In genomic region chr18:26322892-26323653, GRCh38 we compare ENCODE assay signal across 18 cellular contexts.
DNase-seq lines count a peak whose midpoint lies in the region; ATAC-seq and TF ChIP-seq lines count a peak whose summit lies in the region.
"Had no signal": no experiment of that assay in that cellular context is flagged by ENCODE, and none has a peak within 500 bp of the region (broad histone marks: within the 10 kb centered on the region; RNA-seq: fewer than 3 reads in every experiment).

No MANE protein-coding gene starts in this region.

- no peak for ATAC-seq in GM21526 (IDR thresholded peaks at IDR 0.05; ENCODE audit: low FRiP score, unreplicated experiment)
- ATAC-seq: body of pancreas, left lung had no signal

- no peaks in the 10 kb centered on the region for H3K79me2 ChIP-seq in smooth muscle cell (ENCODE audit: low read depth)

- H3K27ac ChIP-seq in HEK293 (ENCODE audit: extremely low read depth, low read depth, low read length) (no peak overlapping the region), smooth muscle cell (ENCODE audit: low read depth) (peak overlapping the region; percentile 9)
- H3K27ac ChIP-seq: body of pancreas, esophagus squamous epithelium, KMS-11, left lung, SJSA1, tibial artery had no signal

- H3K9me3 ChIP-seq in HEK293 (ENCODE audit: control insufficient read depth, insufficient read depth, low read depth, low read length) (no peaks in the 10 kb centered on the region), smooth muscle cell (replicated peaks; ENCODE audit: low read depth) (no peaks in the 10 kb centered on the region)
- H3K9me3 ChIP-seq: body of pancreas, esophagus squamous epithelium, left lung, SJSA1, tibial artery had no signal

- H3K4me3 ChIP-seq in HEK293 (ENCODE audit: low read depth, low read length) (no peak overlapping the region), fibroblast of villous mesenchyme (ENCODE audit: low read depth, low read length) (no peak overlapping the region), smooth muscle cell (no peak overlapping the region)
- H3K4me3 ChIP-seq: body of pancreas, esophagus squamous epithelium, left lung, SJSA1, tibial artery had no signal

- DNase-seq in amniotic epithelial cell (ENCODE audit: low read depth) (peak; percentile 80), fibroblast of villous mesenchyme (ENCODE audit: low read depth) (peak; percentile 68), smooth muscle cell (lab: John Stamatoyannopoulos, UW; ENCODE audit: unreplicated experiment) (no peak), GM13977 (ENCODE audit: low spot score) (no peak), NCI-H1694 treated with DMSO at 0.1 percent for 48 hours (lab: John Stamatoyannopoulos, UW) (no peak)
- DNase-seq: activated CD4-positive, alpha-beta T cell treated with anti-CD3 and anti-CD28 coated beads for 1 hour; activated gamma-delta T cell; body of pancreas; C1 segment of cervical spinal cord; esophagus squamous epithelium; left lung; NCI-H1436; NCI-H345; tibial artery had no signal

- peaks cover 0 to 9% of the 10 kb centered on the region in 2 experiments; a peak in 2 of 3 replicates for H3K36me3 ChIP-seq in HEK293 (ENCODE audit: control insufficient read depth in 2 of 2, insufficient read depth in 1 of 2, low read length in 2 of 2)
- no peaks in the 10 kb centered on the region for H3K36me3 ChIP-seq in smooth muscle cell (ENCODE audit: low read depth)
- H3K36me3 ChIP-seq: left lung, SJSA1 had no signal

- in situ Hi-C loops in GM13977 (cut with MboI; ENCODE audit: low pct_unique_long_range_greater_than_20kb, low sequenced_read_pairs, unreplicated experiment), result no loop called here

- H2AFZ ChIP-seq in smooth muscle cell (ENCODE audit: low read depth), result no peak overlapping the region

- H3K4me1 ChIP-seq in HEK293 (ENCODE audit: control insufficient read depth, insufficient read depth, low read length) (no peaks in the 10 kb centered on the region), smooth muscle cell (ENCODE audit: low read depth) (no peaks in the 10 kb centered on the region)
- H3K4me1 ChIP-seq: body of pancreas, esophagus squamous epithelium, left lung, SJSA1, tibial artery had no signal

- no peak overlapping the region for H3K9ac ChIP-seq in smooth muscle cell (ENCODE audit: low read depth)
- H3K9ac ChIP-seq: KMS-11 had no signal

- CTCF ChIA-PET in HEK293 (lab: Yijun Ruan, JAX), result interaction anchor here (0.6 to 1.6 kb wide), 3 partner anchors 16 to 326 kb away, joined by 3 to 5 read pairs (median 4); no protein-coding TSS in a partner anchor

- WGBS in smooth muscle cell (ENCODE audit: low lambda C conversion rate), result 69% methylated on average over 3 of the region's 3 CpGs

- H3K27me3 ChIP-seq in smooth muscle cell (ENCODE audit: low read depth), result no peaks in the 10 kb centered on the region
- H3K27me3 ChIP-seq: body of pancreas, esophagus squamous epithelium, left lung, SJSA1, tibial artery had no signal

- no peak overlapping the region for H3K4me2 ChIP-seq in smooth muscle cell
- H3K4me2 ChIP-seq: KMS-11 had no signal

- POLR2A ChIA-PET in HEK293 (lab: Yijun Ruan, JAX), result no interaction called here

- H4K20me1 ChIP-seq in smooth muscle cell (ENCODE audit: low read depth), result no peaks in the 10 kb centered on the region

- no peaks in the 10 kb centered on the region for H3F3A ChIP-seq in smooth muscle cell (ENCODE audit: low read depth)

- TF ChIP-seq CTCF in HEK293 (tag by site-specific recombination; IDR thresholded peaks at IDR 0.05) (no peak), fibroblast of villous mesenchyme (IDR thresholded peaks at IDR 0.05; ENCODE audit: insufficient read depth, low read depth, low read length) (no peak), smooth muscle cell (IDR thresholded peaks at IDR 0.05; ENCODE audit: borderline replicate concordance, insufficient read depth, poor library complexity, severe bottlenecking) (no peak), GM13977 (IDR thresholded peaks at IDR 0.05; ENCODE audit: extremely low read depth, insufficient read depth, missing control alignments) (no peak)

TF ChIP-seq in HEK293, 187 proteins besides CTCF, POLR2A, EP300 and RAD21:
- TF ChIP-seq ZNF660 (tag by site-specific recombination; IDR thresholded peaks at IDR 0.05), result no peak
- TF ChIP-seq KLF1 (tag by site-specific recombination; IDR thresholded peaks at IDR 0.05), result 0 out of 2 replicates have a peak, but pooled peaks have one; percentile 6

Comparison
In these comparisons a context has a peak if more than half of its experiments do, and no peak if none do; other contexts are left out.
1. DNase-seq: peak in amniotic epithelial cell (single experiment) and fibroblast of villous mesenchyme (single experiment); none in smooth muscle cell (single experiment), GM13977 (single experiment) and NCI-H1694 treated with DMSO at 0.1 percent for 48 hours (single experiment).